8 cellular contexts compared by ENCODE assay signal in genomic region chr22:38230108-38230825, GRCh38. TPM values are rescaled to one million over a fixed set of nuclear protein-coding genes. Genes with fewer than 3 reads are reported as not detected.
DNase-seq lines count a peak whose midpoint lies in the region; ATAC-seq and TF ChIP-seq lines count a peak whose summit lies in the region.

No MANE protein-coding gene starts in this region.

- POLR2A ChIA-PET in CD8-positive, alpha-beta memory T cell (lab: Charles Lee), result no interaction called here

- no peaks in the 10 kb centered on the region for H3K9me3 ChIP-seq in CD8-positive, alpha-beta memory T cell (ENCODE audit: low read length)
- H3K9me3 ChIP-seq in osteoblast (ENCODE audit: low read depth, low read length), result no peaks in the 10 kb centered on the region

- H3K4me3 Mint-ChIP-seq in CD8-positive, alpha-beta memory T cell, result no peak overlapping the region

- H3K27me3 Mint-ChIP-seq in CD8-positive, alpha-beta memory T cell, result no peaks in the 10 kb centered on the region

- H3K27me3 ChIP-seq in CD8-positive, alpha-beta memory T cell (ENCODE audit: insufficient read depth, low read length, poor library complexity, severe bottlenecking), result no peaks in the 10 kb centered on the region
- H3K27me3 ChIP-seq in osteoblast (ENCODE audit: insufficient read depth, low read length), result no peaks in the 10 kb centered on the region

- peaks cover 0 to 72% (median 10%) of the 10 kb centered on the region in 3 donors for H3K36me3 Mint-ChIP-seq in CD8-positive, alpha-beta memory T cell

- peak in 4 of 5 donors; percentile 25 to 68 (median 35) for DNase-seq in CD8-positive, alpha-beta memory T cell
- peak; percentile 39 for DNase-seq in Jurkat, Clone E6-1 (ENCODE audit: low read depth, low spot score)
- peak; percentile 37 to 45 for DNase-seq in activated CD4-positive, alpha-beta T cell treated with anti-CD3 and anti-CD28 coated beads, Interleukin-2, amount 50 U/mL, for 48 hours
- DNase-seq in fibroblast of gingiva (ENCODE audit: low read depth) (peak; percentile 72), osteoblast (ENCODE audit: insufficient read length, low spot score, missing footprints) (peak; percentile 67), NCI-H1048 (lab: John Stamatoyannopoulos, UW) (no peak)

- H3K4me2 ChIP-seq in osteoblast (ENCODE audit: insufficient read depth, low read length), result no peak overlapping the region

- H2AFZ ChIP-seq in osteoblast (ENCODE audit: low read length), result no peak overlapping the region

- H3K4me3 ChIP-seq in CD8-positive, alpha-beta memory T cell (ENCODE audit: low read length), result no peak overlapping the region
- no peak overlapping the region for H3K4me3 ChIP-seq in Jurkat, Clone E6-1 (ENCODE audit: low read length)
- no peak overlapping the region for H3K4me3 ChIP-seq in osteoblast (ENCODE audit: insufficient read depth, low read length)

- H3K27ac ChIP-seq in CD8-positive, alpha-beta memory T cell (ENCODE audit: low read depth, low read length), result no peak overlapping the region
- H3K27ac ChIP-seq in osteoblast (ENCODE audit: low read depth, low read length), result peak overlapping the region; percentile 39

- CTCF ChIA-PET in CD8-positive, alpha-beta memory T cell (lab: Charles Lee), result interaction anchor here (0.7 to 3.5 kb wide), 8 partner anchors 12 to 178 kb away, joined by 3 to 20 read pairs (median 4); partner anchors contain the start of genes BAIAP2L2 and PICK1

- peaks cover 26% of the 10 kb centered on the region for H3K79me2 ChIP-seq in osteoblast (ENCODE audit: insufficient read depth, low read length)

- H3K9me3 Mint-ChIP-seq in CD8-positive, alpha-beta memory T cell, result no peaks in the 10 kb centered on the region

- H3K4me1 Mint-ChIP-seq in CD8-positive, alpha-beta memory T cell, result peaks cover 0 to 11% (median 4%) of the 10 kb centered on the region in 3 donors

- peak overlapping the region in 3 of 8 donors; percentile 19 to 72 (median 35) for H3K27ac Mint-ChIP-seq in CD8-positive, alpha-beta memory T cell

- no peaks in the 10 kb centered on the region for H4K20me1 ChIP-seq in osteoblast (ENCODE audit: insufficient read depth, low read length)

- ATAC-seq in GM19463 (IDR thresholded peaks at IDR 0.05; ENCODE audit: unreplicated experiment), result no peak
- ATAC-seq in GM18502 (IDR thresholded peaks at IDR 0.05; ENCODE audit: poor library complexity, unreplicated experiment), result no peak

- H3K36me3 ChIP-seq in CD8-positive, alpha-beta memory T cell (ENCODE audit: insufficient read depth, low read length), result peaks cover 15% of the 10 kb centered on the region
- peaks cover 70% of the 10 kb centered on the region for H3K36me3 ChIP-seq in osteoblast (ENCODE audit: insufficient read depth, low read length)

- no peaks in the 10 kb centered on the region for H3K4me1 ChIP-seq in CD8-positive, alpha-beta memory T cell (ENCODE audit: insufficient read depth, low read length)
- H3K4me1 ChIP-seq in osteoblast (ENCODE audit: insufficient read depth, low read length), result peaks cover 16% of the 10 kb centered on the region

- TF ChIP-seq CTCF in osteoblast (IDR thresholded peaks at IDR 0.05; ENCODE audit: extremely low read depth, low read depth, low read length), result peak; percentile 25

RNA-seq across cellular contexts. Expression of gene MAFF, which starts 28.5 kb away (rescaled TPM):
- total RNA-seq in CD8-positive, alpha-beta memory T cell, result 1 to 10 TPM; 7.4 to 7.8 TPM
- 4.6 TPM for polyA plus RNA-seq in CD8-positive, alpha-beta memory T cell
- 2.6 TPM for polyA plus RNA-seq in Jurkat, Clone E6-1 (2012; ENCODE audit: insufficient read depth, insufficient read length)
- 16.5 and 22.4 TPM in 2 replicates for total RNA-seq in osteoblast

RNA-seq across cellular contexts. Expression of gene TMEM184B, which starts 42.5 kb away (rescaled TPM):
- 10 to 100 TPM; 29.0 to 31.7 TPM for total RNA-seq in CD8-positive, alpha-beta memory T cell
- 23.4 TPM for polyA plus RNA-seq in CD8-positive, alpha-beta memory T cell
- polyA plus RNA-seq in Jurkat, Clone E6-1 (2012; ENCODE audit: insufficient read depth, insufficient read length), result 18.6 TPM
- total RNA-seq in osteoblast, result 29.8 and 30.0 TPM in 2 replicates

RNA-seq across cellular contexts. Expression of gene PLA2G6, which starts 48.6 kb away (rescaled TPM):
- total RNA-seq in CD8-positive, alpha-beta memory T cell, result 10 to 100 TPM; 33.0 to 34.1 TPM
- polyA plus RNA-seq in CD8-positive, alpha-beta memory T cell, result 5.6 TPM
- polyA plus RNA-seq in Jurkat, Clone E6-1 (2012; ENCODE audit: insufficient read depth, insufficient read length), result 48.9 TPM
- 12.3 and 17.7 TPM in 2 replicates for total RNA-seq in osteoblast
